ENCODE assay signal across 8 cellular contexts in the genomic region with DNA sequence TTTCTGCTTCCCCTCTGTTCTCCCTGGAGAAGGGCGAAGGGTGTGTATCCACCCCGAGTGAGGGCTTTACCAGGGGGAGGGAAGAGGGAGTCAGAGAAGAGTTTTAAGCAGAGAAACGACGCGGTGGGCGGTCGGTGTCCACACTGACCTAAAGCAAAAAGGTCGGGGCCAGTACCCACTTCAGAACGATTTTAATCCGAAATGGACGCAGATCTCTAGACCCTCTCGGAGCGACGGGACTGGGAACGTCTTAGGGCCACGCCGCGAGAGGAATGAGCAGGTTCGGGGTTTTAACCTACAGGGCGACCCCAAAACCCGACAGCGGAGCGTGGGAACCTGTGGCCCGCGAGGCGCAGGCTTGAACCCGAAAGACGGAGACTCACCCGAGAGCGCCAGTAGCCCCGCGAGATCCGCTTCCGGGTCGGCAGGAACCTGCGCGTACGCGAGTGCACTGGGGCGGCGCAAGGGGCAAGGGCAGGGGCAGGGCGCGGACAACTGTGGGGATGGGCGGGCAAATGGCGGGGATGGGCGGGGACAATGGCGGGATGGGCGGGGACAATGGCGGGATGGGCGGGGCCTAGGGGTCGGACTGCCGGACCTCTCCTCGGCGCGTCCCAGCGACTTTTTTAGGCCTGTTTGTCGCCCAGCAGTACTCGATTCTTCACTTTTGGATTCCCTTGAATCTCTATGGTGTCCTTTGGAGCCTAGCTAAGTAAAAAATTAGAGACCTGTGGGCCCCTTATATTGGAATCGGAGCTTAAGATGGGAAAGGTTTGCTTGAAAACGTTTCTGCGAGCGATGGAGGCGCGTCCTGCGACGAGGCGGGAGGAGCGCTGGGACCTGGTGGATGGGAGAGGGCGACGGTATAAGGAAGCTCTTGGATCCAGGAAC. TPM values are rescaled to one million over a fixed set of nuclear protein-coding genes. Genes with fewer than 3 reads are reported as not detected.
DNase-seq lines count a peak whose midpoint lies in the region; ATAC-seq and TF ChIP-seq lines count a peak whose summit lies in the region.

TSS of gene ZNF677 (minus strand) at position 423 of the 891 bp plus-strand sequence. CDS start 3,323 bp downstream, outside the sequence.

- intact Hi-C loops in natural killer cell (cut with micrococcal nuclease), result loop anchor here (2.0 to 5.0 kb wide), 2 partner anchors 57 to 78 kb away; partner anchors contain the start of gene ZNF845

- peaks cover 8 to 11% of the 10 kb centered on the region in 2 donors for H3K27me3 Mint-ChIP-seq in natural killer cell (ENCODE audit: low read depth in 2 of 2)

- peaks cover 42% of the 10 kb centered on the region for H3K36me3 Mint-ChIP-seq in natural killer cell

- H3K9ac ChIP-seq in NT2/D1 (ENCODE audit: insufficient read length, low read depth), result peak within 1 kb of the TSS; percentile 85

- ATAC-seq in natural killer cell (peak; percentile 99 to 100 (median 100)), GM19397 (IDR thresholded peaks at IDR 0.05; ENCODE audit: unreplicated experiment) (no peak), GM21737 (IDR thresholded peaks at IDR 0.05; ENCODE audit: unreplicated experiment) (no peak)

- DNase-seq in G401 (ENCODE audit: low spot score) (peak; percentile 93), NT2/D1 (ENCODE audit: low read depth, low spot score) (peak; percentile 61), fibroblast of the aortic adventitia (ENCODE audit: low read depth) (peak; percentile 83), natural killer cell (peak; percentile 85)
- DNase-seq in activated effector memory CD4-positive, alpha-beta T cell treated with Interleukin-2 at 50 U/mL for 16 hours, result peak; percentile 67
- DNase-seq in stimulated activated CD8-positive, alpha-beta memory T cell treated with anti-CD3 and anti-CD28 coated beads, Interleukin-7, amount 100 ng/mL, for 24 hours (ENCODE audit: low read depth), result peak; percentile 47

- in situ Hi-C loops in G401 (cut with HindIII; ENCODE audit: low sequenced_read_pairs), result no loop called here

- peaks cover 31% of the 10 kb centered on the region for H3K36me3 ChIP-seq in NT2/D1 (ENCODE audit: insufficient read depth, insufficient read length, low read length)

- no peaks in the 10 kb centered on the region for H3K4me1 ChIP-seq in NT2/D1 (ENCODE audit: insufficient read depth, insufficient read length)

- H3K27me3 ChIP-seq in NT2/D1 (ENCODE audit: insufficient read depth, insufficient read length), result no peaks in the 10 kb centered on the region

- peaks cover 45% of the 10 kb centered on the region for H3K9me3 ChIP-seq in NT2/D1 (ENCODE audit: insufficient read depth, low read length)

- H3K9me3 Mint-ChIP-seq in natural killer cell, result peaks cover 10 to 17% of the 10 kb centered on the region in 2 donors

- H3K27ac Mint-ChIP-seq in natural killer cell, result peak within 1 kb of the TSS; percentile 63 to 89

- peak within 1 kb of the TSS; percentile 76 for H3K4me3 Mint-ChIP-seq in natural killer cell

- peaks cover 11% of the 10 kb centered on the region in 2 donors for H3K4me1 Mint-ChIP-seq in natural killer cell

- H3K4me3 ChIP-seq in NT2/D1 (ENCODE audit: insufficient read length, low read depth) (peak within 1 kb of the TSS; percentile 82), fibroblast of the aortic adventitia (ENCODE audit: low read depth, low read length) (peak within 1 kb of the TSS; percentile 93)

- TF ChIP-seq CTCF in fibroblast of the aortic adventitia (IDR thresholded peaks at IDR 0.05; ENCODE audit: insufficient read depth, low read length) (no peak), natural killer cell (IDR thresholded peaks at IDR 0.05) (no peak)

RNA-seq across cellular contexts. Expression of gene ZNF677, which starts in this region (rescaled TPM):
- total RNA-seq in G401 (2014; rRNA removed; shearing (Covaris generic)), result not detected in 2 replicates
- total RNA-seq in fibroblast of the aortic adventitia (ENCODE audit: low replicate concordance), result 19.0 and 37.9 TPM in 2 replicates
- total RNA-seq in natural killer cell, result 10 to 100 TPM; 16.4 to 19.8 (median 18.4) TPM

Comparison
In these comparisons a context has a peak if more than half of its experiments do, and no peak if none do; other contexts are left out.
1. RNA of gene ZNF677 (total RNA-seq): 19.0 to 37.9 TPM in fibroblast of the aortic adventitia and 16.4 to 19.8 TPM in natural killer cell; not detected in G401; every median in the first group is over 10 times any median in the second.
2. Peak in DNase-seq in G401; RNA of the gene not detected or under 1 TPM.
3. ATAC-seq: peak in natural killer cell (3 of 3); none in GM19397 (single experiment) and GM21737 (single experiment).
4. Peak in every context shown above with its lines, with median percentiles within 50 percentile points of each other: DNase-seq.